7 cellular contexts compared by ENCODE assay signal in genomic region chr3:53046171-53047170, GRCh38. TPM values are rescaled to one million over a fixed set of nuclear protein-coding genes. Genes with fewer than 3 reads are reported as not detected.
DNase-seq lines count a peak whose midpoint lies in the region; ATAC-seq and TF ChIP-seq lines count a peak whose summit lies in the region.

No MANE protein-coding gene starts in this region.

- H3K9me3 ChIP-seq in OCI-LY1 (ENCODE audit: low read length), result no peaks in the 10 kb centered on the region

- no peak overlapping the region for H3K27ac ChIP-seq in OCI-LY1 (ENCODE audit: low read depth, low read length, poor library complexity, severe bottlenecking)
- peak overlapping the region; percentile 85 for H3K27ac ChIP-seq in substantia nigra (ENCODE audit: low read depth, low read length, poor library complexity, severe bottlenecking)

- H3K9me3 Mint-ChIP-seq in activated T-cell treated with anti-CD3 and anti-CD28 coated beads, Interleukin-2, amount 50 U/mL, for 72 hours, result no peaks in the 10 kb centered on the region
- H3K9me3 Mint-ChIP-seq in neural crest cell, result no peaks in the 10 kb centered on the region

- H3K4me3 Mint-ChIP-seq in activated T-cell treated with anti-CD3 and anti-CD28 coated beads, Interleukin-2, amount 50 U/mL, for 72 hours, result peak overlapping the region; percentile 90 to 99
- peak overlapping the region; percentile 90 for H3K4me3 Mint-ChIP-seq in neural crest cell

- peaks cover 11% of the 10 kb centered on the region for H3F3A ChIP-seq in OCI-LY1 (ENCODE audit: insufficient read depth, low read length)

- H3K27me3 ChIP-seq in OCI-LY1 (ENCODE audit: insufficient read depth, low read length), result no peaks in the 10 kb centered on the region

- ATAC-seq in GM18517 (IDR thresholded peaks at IDR 0.05; ENCODE audit: unreplicated experiment), result peak; percentile 45
- ATAC-seq in HG02938 (IDR thresholded peaks at IDR 0.05; ENCODE audit: unreplicated experiment), result peak; percentile 30
- peak; percentile 65 to 68 for ATAC-seq in activated T-cell treated with anti-CD3 and anti-CD28 coated beads, Interleukin-2, amount 50 U/mL, for 72 hours (replicated peaks in 1 of 2)

- DNase-seq in activated T-cell treated with anti-CD3 and anti-CD28 coated beads, Interleukin-2, amount 50 U/mL, for 72 hours, result peak; percentile 78 to 79
- peak; percentile 19 for DNase-seq in fibroblast of villous mesenchyme (ENCODE audit: low read depth)
- DNase-seq in neural crest cell (ENCODE audit: low read depth, low spot score), result peak; percentile 32
- DNase-seq in substantia nigra (lab: John Stamatoyannopoulos, UW), result peak in 41 of 49 donors; percentile 12 to 78 (median 41)

- H3K36me3 Mint-ChIP-seq in activated T-cell treated with anti-CD3 and anti-CD28 coated beads, Interleukin-2, amount 50 U/mL, for 72 hours (ENCODE audit: insufficient read depth in 2 of 2), result peaks cover 4 to 5% of the 10 kb centered on the region in 2 donors
- no peaks in the 10 kb centered on the region for H3K36me3 Mint-ChIP-seq in neural crest cell (ENCODE audit: low read depth)

- 0 out of 2 replicates have a peak, but pooled peaks cover 12% of the 10 kb centered on the region for H4K20me1 ChIP-seq in OCI-LY1 (ENCODE audit: insufficient read depth, low read length)

- no peaks in the 10 kb centered on the region for H3K9me2 ChIP-seq in OCI-LY1 (ENCODE audit: low read depth, low read length)

- peak overlapping the region; percentile 79 for H3K4me3 ChIP-seq in OCI-LY1 (ENCODE audit: low read depth, low read length, poor library complexity, severe bottlenecking)
- H3K4me3 ChIP-seq in fibroblast of villous mesenchyme (ENCODE audit: low read depth, low read length), result peak overlapping the region; percentile 77

- TF ChIP-seq CTCF in OCI-LY1 (IDR thresholded peaks at IDR 0.05; ENCODE audit: low read length) (peak; percentile 65), fibroblast of villous mesenchyme (IDR thresholded peaks at IDR 0.05; ENCODE audit: insufficient read depth, low read depth, low read length) (peak; percentile 40), neural crest cell (conservative IDR thresholded peaks at IDR 0.05) (peak; percentile 51)

- peaks cover 41% of the 10 kb centered on the region for H3K4me1 Mint-ChIP-seq in activated T-cell treated with anti-CD3 and anti-CD28 coated beads, Interleukin-2, amount 50 U/mL, for 72 hours (ENCODE audit: low read depth)
- H3K4me1 Mint-ChIP-seq in neural crest cell, result peaks cover 25% of the 10 kb centered on the region

- peak overlapping the region; percentile 99 for H3K27ac Mint-ChIP-seq in activated T-cell treated with anti-CD3 and anti-CD28 coated beads, Interleukin-2, amount 50 U/mL, for 72 hours
- H3K27ac Mint-ChIP-seq in neural crest cell (ENCODE audit: unreplicated experiment), result no peak overlapping the region

- H3K9ac ChIP-seq in OCI-LY1 (ENCODE audit: low read length), result peak overlapping the region; percentile 95

- H3K36me3 ChIP-seq in OCI-LY1 (ENCODE audit: insufficient read depth, low read length), result 0 out of 2 replicates have a peak, but pooled peaks cover 3% of the 10 kb centered on the region

- peaks cover 30% of the 10 kb centered on the region for H3K4me1 ChIP-seq in OCI-LY1 (ENCODE audit: insufficient read depth, low read length, severe bottlenecking)

- H2AFZ ChIP-seq in OCI-LY1 (ENCODE audit: low read length), result no peak overlapping the region

- peak overlapping the region; percentile 65 for H3K4me2 ChIP-seq in OCI-LY1 (ENCODE audit: low read length)

- peaks cover 12% of the 10 kb centered on the region for H3K27me3 Mint-ChIP-seq in activated T-cell treated with anti-CD3 and anti-CD28 coated beads, Interleukin-2, amount 50 U/mL, for 72 hours (ENCODE audit: low read depth)
- H3K27me3 Mint-ChIP-seq in neural crest cell (ENCODE audit: low read depth), result peaks cover 38% of the 10 kb centered on the region

- H3K79me2 ChIP-seq in OCI-LY1 (ENCODE audit: insufficient read depth, low read length), result 0 out of 2 replicates have a peak, but pooled peaks cover 3% of the 10 kb centered on the region

RNA-seq across cellular contexts. Expression of gene SFMBT1, which starts 0.6 kb away (rescaled TPM):
- 10 to 100 TPM; 24.9 to 26.3 TPM for total RNA-seq in activated T-cell treated with anti-CD3 and anti-CD28 coated beads, Interleukin-2, amount 50 U/mL, for 72 hours
- 3.9 and 4.8 TPM in 2 replicates for total RNA-seq in fibroblast of villous mesenchyme
- total RNA-seq in neural crest cell, result 19.8 and 20.6 TPM in 2 replicates

Comparison
In these comparisons a context has a peak if more than half of its experiments do, and no peak if none do; other contexts are left out.
1. DNase-seq: peak in every context shown above with its lines; median percentile 78 in activated T-cell treated with anti-CD3 and anti-CD28 coated beads, Interleukin-2, amount 50 U/mL, for 72 hours; 41 in substantia nigra; 32 in neural crest cell; 19 in fibroblast of villous mesenchyme.